Comparison of ENCODE assay signal across 15 cellular contexts in genomic region chr13:51763486-51763885, GRCh38. TPM values are rescaled to one million over a fixed set of nuclear protein-coding genes. Genes with fewer than 3 reads are reported as not detected.
DNase-seq lines count a peak whose midpoint lies in the region; ATAC-seq lines count a peak whose summit lies in the region.
"Had no signal": no experiment of that assay in that cellular context is flagged by ENCODE, and none has a peak within 500 bp of the region (broad histone marks: within the 10 kb centered on the region; RNA-seq: fewer than 3 reads in every experiment).

No MANE protein-coding gene starts in this region.

- H3K4me1 Mint-ChIP-seq in stimulated activated naive CD8-positive, alpha-beta T cell treated with anti-CD3 and anti-CD28 coated beads, Interleukin-15, Interleukin-2, amounts not matched to agents 100 ng/mL and 50 ng/mL, for 24 hours (ENCODE audit: low read depth), result peaks cover 49% of the 10 kb centered on the region
- H3K4me1 Mint-ChIP-seq in activated naive CD8-positive, alpha-beta T cell (ENCODE audit: low read depth), result peaks cover 44% of the 10 kb centered on the region
- peaks cover 13 to 31% (median 23%) of the 10 kb centered on the region in 4 donors for H3K4me1 Mint-ChIP-seq in naive thymus-derived CD8-positive, alpha-beta T cell

- ATAC-seq in stimulated activated naive CD8-positive, alpha-beta T cell treated with anti-CD3 and anti-CD28 coated beads, Interleukin-15, Interleukin-2, amounts not matched to agents 100 U/mL and 50 U/mL, for 24 hours, result no peak
- no peak for ATAC-seq in naive thymus-derived CD8-positive, alpha-beta T cell
- ATAC-seq in GM19452 (IDR thresholded peaks at IDR 0.05; ENCODE audit: unreplicated experiment), result no peak
- ATAC-seq in HG03565 (IDR thresholded peaks at IDR 0.05; ENCODE audit: unreplicated experiment), result no peak
- ATAC-seq in GM19023 (IDR thresholded peaks at IDR 0.05; ENCODE audit: unreplicated experiment), result no peak

- H3K27ac Mint-ChIP-seq in stimulated activated naive CD8-positive, alpha-beta T cell treated with anti-CD3 and anti-CD28 coated beads, Interleukin-15, Interleukin-2, amounts not matched to agents 100 ng/mL and 50 ng/mL, for 24 hours, result peak overlapping the region; percentile 92
- peak overlapping the region; percentile 97 for H3K27ac Mint-ChIP-seq in activated naive CD8-positive, alpha-beta T cell
- peak overlapping the region in 9 of 10 donors; percentile 63 to 97 (median 94) for H3K27ac Mint-ChIP-seq in naive thymus-derived CD8-positive, alpha-beta T cell

- POLR2A ChIA-PET in naive thymus-derived CD8-positive, alpha-beta T cell (lab: Charles Lee), result interaction anchor here (0.8 to 2.4 kb wide), 5 partner anchors 10 to 310 kb away, joined by 3 to 20 read pairs (median 6); partner anchors contain the start of gene INTS6

- no peak overlapping the region for H3K4me3 Mint-ChIP-seq in stimulated activated naive CD8-positive, alpha-beta T cell treated with anti-CD3 and anti-CD28 coated beads, Interleukin-15, Interleukin-2, amounts not matched to agents 100 ng/mL and 50 ng/mL, for 24 hours
- H3K4me3 Mint-ChIP-seq in activated naive CD8-positive, alpha-beta T cell, result no peak overlapping the region
- H3K4me3 Mint-ChIP-seq in naive thymus-derived CD8-positive, alpha-beta T cell, result no peak overlapping the region

- no peaks in the 10 kb centered on the region for H3K27me3 Mint-ChIP-seq in stimulated activated naive CD8-positive, alpha-beta T cell treated with anti-CD3 and anti-CD28 coated beads, Interleukin-15, Interleukin-2, amounts not matched to agents 100 ng/mL and 50 ng/mL, for 24 hours
- H3K27me3 Mint-ChIP-seq in activated naive CD8-positive, alpha-beta T cell, result no peaks in the 10 kb centered on the region
- H3K27me3 Mint-ChIP-seq in naive thymus-derived CD8-positive, alpha-beta T cell, result no peaks in the 10 kb centered on the region

- no peak for DNase-seq in stimulated activated naive CD8-positive, alpha-beta T cell treated with anti-CD3 and anti-CD28 coated beads, Interleukin-15, Interleukin-2, amounts not matched to agents 100 U/mL and 50 U/mL, for 24 hours
- no peak for DNase-seq in naive thymus-derived CD8-positive, alpha-beta T cell
- DNase-seq: activated gamma-delta T cell treated with Interleukin-2 at 50 U/mL for 16 hours, BE2C, brain microvascular endothelial cell, esophagus squamous epithelium, KG1, NCI-H1105 treated with DMSO at 0.1 percent for 48 hours, NCI-H2171 treated with DMSO at 0.1 percent for 48 hours, T1000 had no signal

- no peaks in the 10 kb centered on the region for H3K9me3 Mint-ChIP-seq in stimulated activated naive CD8-positive, alpha-beta T cell treated with anti-CD3 and anti-CD28 coated beads, Interleukin-15, Interleukin-2, amounts not matched to agents 100 ng/mL and 50 ng/mL, for 24 hours
- no peaks in the 10 kb centered on the region for H3K9me3 Mint-ChIP-seq in activated naive CD8-positive, alpha-beta T cell (ENCODE audit: low read depth)
- no peaks in the 10 kb centered on the region for H3K9me3 Mint-ChIP-seq in naive thymus-derived CD8-positive, alpha-beta T cell

- H3K36me3 Mint-ChIP-seq in stimulated activated naive CD8-positive, alpha-beta T cell treated with anti-CD3 and anti-CD28 coated beads, Interleukin-15, Interleukin-2, amounts not matched to agents 100 ng/mL and 50 ng/mL, for 24 hours (ENCODE audit: low read depth), result peaks cover 34% of the 10 kb centered on the region
- H3K36me3 Mint-ChIP-seq in activated naive CD8-positive, alpha-beta T cell, result peaks cover 7% of the 10 kb centered on the region
- peaks cover 0 to 40% (median 17%) of the 10 kb centered on the region in 3 donors for H3K36me3 Mint-ChIP-seq in naive thymus-derived CD8-positive, alpha-beta T cell

RNA-seq across cellular contexts. Expression of gene DHRS12, which starts 40.5 kb away (rescaled TPM):
- 10 to 100 TPM; 22.6 to 24.2 TPM for total RNA-seq in naive thymus-derived CD8-positive, alpha-beta T cell
- 10 to 100 TPM; 22.1 to 33.2 (median 26.0) TPM for polyA plus RNA-seq in naive thymus-derived CD8-positive, alpha-beta T cell
